Comparison of ENCODE assay signal across 8 cellular contexts in genomic region chr11:61829806-61830205, GRCh38. TPM values are rescaled to one million over a fixed set of nuclear protein-coding genes. Genes with fewer than 3 reads are reported as not detected.
A peak's percentile ranks its signal among the peaks of the same experiment; 100 is the strongest.
DNase-seq lines count a peak whose midpoint lies in the region; ATAC-seq and TF ChIP-seq lines count a peak whose summit lies in the region.

No MANE protein-coding gene starts in this region.

- H3K79me2 ChIP-seq in DOHH2 (ENCODE audit: control insufficient read depth, low read length): peaks cover 85% of the 10 kb centered on the region

- H3K27me3 ChIP-seq in DOHH2 (ENCODE audit: control insufficient read depth, low read length) (no peaks in the 10 kb centered on the region), Peyer's patch (no peaks in the 10 kb centered on the region), esophagus squamous epithelium (peaks cover 0 to 39% (median 3%) of the 10 kb centered on the region in 4 donors), ovary (no peaks in the 10 kb centered on the region)

- TF ChIP-seq POLR2A in Peyer's patch (IDR thresholded peaks at IDR 0.05) (no peak), esophagus squamous epithelium (IDR thresholded peaks at IDR 0.05) (no peak), ovary (IDR thresholded peaks at IDR 0.05) (no peak)

- no peak for TF ChIP-seq CTCF in DOHH2 (IDR thresholded peaks at IDR 0.05; ENCODE audit: low read depth, low read length, poor library complexity, severe bottlenecking)
- no peak for TF ChIP-seq CTCF in Peyer's patch (IDR thresholded peaks at IDR 0.05)
- TF ChIP-seq CTCF in esophagus squamous epithelium (IDR thresholded peaks at IDR 0.05): no peak
- TF ChIP-seq CTCF in ovary (IDR thresholded peaks at IDR 0.05): no peak

- ATAC-seq in HG03108 (IDR thresholded peaks at IDR 0.05; ENCODE audit: unreplicated experiment) (no peak), GM21576 (IDR thresholded peaks at IDR 0.05; ENCODE audit: unreplicated experiment) (no peak)

- no peaks in the 10 kb centered on the region for H3K9me2 ChIP-seq in DOHH2 (replicated peaks; ENCODE audit: control insufficient read depth, low read length)

- no peak for TF ChIP-seq EP300 in ovary (IDR thresholded peaks at IDR 0.05)

- 83 to 89% methylated on average over 3 to 4 of the region's 4 CpGs for WGBS in esophagus squamous epithelium, 2 donors
- WGBS in ovary, 3 donors: 76 to 83% (median 79%) methylated on average over 4 of the region's 4 CpGs

- H3K27ac ChIP-seq in DOHH2 (ENCODE audit: low read depth, low read length) (peak overlapping the region; percentile 95), Peyer's patch (peak overlapping the region in 3 of 4 donors; percentile 42 to 92 (median 55)), esophagus squamous epithelium (peak overlapping the region in 3 of 4 donors; percentile 39 to 85 (median 58)), ovary (peak overlapping the region; percentile 34 to 38)

- peaks cover 29% of the 10 kb centered on the region for H3F3A ChIP-seq in DOHH2 (ENCODE audit: control insufficient read depth, insufficient read depth)

- H3K36me3 ChIP-seq in DOHH2 (ENCODE audit: control insufficient read depth, low read length): peaks cover 65% of the 10 kb centered on the region
- H3K36me3 ChIP-seq in Peyer's patch: no peaks in the 10 kb centered on the region
- H3K36me3 ChIP-seq in esophagus squamous epithelium: no peaks in the 10 kb centered on the region
- no peaks in the 10 kb centered on the region for H3K36me3 ChIP-seq in ovary

- peaks cover 20% of the 10 kb centered on the region; the same call in 1 of the 2 replicates for H4K20me1 ChIP-seq in DOHH2 (ENCODE audit: control insufficient read depth, insufficient read depth, low read depth, low read length)

- intact Hi-C loops in esophagus squamous epithelium (cut with DNase I): no loop called here
- intact Hi-C loops in ovary (cut with DNase I): loop anchor here in 1 of 4 donors (2.0 kb wide), 1 partner anchor 61 kb away; the partner anchor contains the start of gene FADS3

- H3K4me3 ChIP-seq in DOHH2 (ENCODE audit: low read length) (peak overlapping the region; percentile 84), Peyer's patch (peak overlapping the region in 1 of 4 donors; percentile 59), esophagus squamous epithelium (no peak overlapping the region), ovary (no peak overlapping the region)

- H3K4me2 ChIP-seq in DOHH2 (ENCODE audit: low read length): peak overlapping the region; percentile 87

- H3K9me3 ChIP-seq in DOHH2 (ENCODE audit: control insufficient read depth, insufficient read depth, low read length): no peaks in the 10 kb centered on the region
- no peaks in the 10 kb centered on the region for H3K9me3 ChIP-seq in Peyer's patch
- no peaks in the 10 kb centered on the region for H3K9me3 ChIP-seq in esophagus squamous epithelium
- H3K9me3 ChIP-seq in ovary: no peaks in the 10 kb centered on the region

- no peak for DNase-seq in Peyer's patch
- no peak for DNase-seq in esophagus squamous epithelium (lab: John Stamatoyannopoulos, UW)
- no peak for DNase-seq in ovary
- DNase-seq in medulla oblongata (ENCODE audit: extremely low spot score): no peak
- no peak for DNase-seq in NOMO-1 (lab: John Stamatoyannopoulos, UW; ENCODE audit: unreplicated experiment in 2 of 2)

- H3K4me1 ChIP-seq in DOHH2 (ENCODE audit: control insufficient read depth, low read length): peaks cover 69% of the 10 kb centered on the region
- peaks cover 0 to 38% (median 11%) of the 10 kb centered on the region in 4 donors for H3K4me1 ChIP-seq in Peyer's patch
- peaks cover 17 to 62% (median 25%) of the 10 kb centered on the region in 3 donors for H3K4me1 ChIP-seq in esophagus squamous epithelium
- peaks cover 12% of the 10 kb centered on the region for H3K4me1 ChIP-seq in ovary (ENCODE audit: insufficient read depth)

RNA-seq across cellular contexts. Expression of gene FADS2, which starts 1.7 kb away (rescaled TPM):
- total RNA-seq in Peyer's patch (10 to 100 TPM in 2 of 4 donors, 1 to 10 TPM in 2; 1.6 to 30.7 (median 12.0) TPM), esophagus squamous epithelium (10 to 100 TPM in 1 of 4 donors, 1 to 10 TPM in 3; 2.2 to 13.7 (median 6.8) TPM), ovary (100 to 1,000 TPM in 1 of 7 donors, 10 to 100 TPM in 4, 1 to 10 TPM in 2; 6.3 to 298 (median 26.2) TPM)
- 10 to 100 TPM; 20.6 to 96.9 TPM for polyA plus RNA-seq in ovary

RNA-seq across cellular contexts. Expression of gene FADS1, which starts 13.0 kb away (rescaled TPM):
- total RNA-seq in Peyer's patch (1 to 10 TPM; 4.9 to 9.9 (median 6.7) TPM), esophagus squamous epithelium (1 to 10 TPM; 2.1 to 8.3 (median 7.1) TPM), ovary (100 to 1,000 TPM in 1 of 7 donors, 10 to 100 TPM in 6; 16.2 to 242 (median 53.7) TPM)
- polyA plus RNA-seq in ovary: 10 to 100 TPM; 20.1 to 45.3 TPM

RNA-seq across cellular contexts. Expression of gene FEN1, which starts 37.1 kb away (rescaled TPM):
- total RNA-seq in Peyer's patch: 10 to 100 TPM in 1 of 4 donors, 1 to 10 TPM in 3; 4.3 to 33.0 (median 8.8) TPM
- total RNA-seq in esophagus squamous epithelium: 10 to 100 TPM; 11.4 to 38.1 (median 23.5) TPM
- 1 to 10 TPM; 3.7 to 8.6 (median 5.2) TPM for total RNA-seq in ovary
- 1 to 10 TPM; 4.4 to 4.7 TPM for polyA plus RNA-seq in ovary

RNA-seq across cellular contexts. Expression of gene TMEM258, which starts 37.4 kb away (rescaled TPM):
- total RNA-seq in Peyer's patch (10 to 100 TPM in 3 of 4 donors, not detected in 1; 28.7 to 34.7 (median 34.5) TPM), esophagus squamous epithelium (10 to 100 TPM; 32.3 to 54.2 (median 37.9) TPM), ovary (100 to 1,000 TPM in 5 of 7 donors, 10 to 100 TPM in 2; 32.2 to 131 (median 117) TPM)
- 100 to 1,000 TPM; 170 to 192 TPM for polyA plus RNA-seq in ovary

Comparison
In these comparisons a context has a peak if more than half of its experiments do, and no peak if none do; other contexts are left out.
1. H3K27ac ChIP-seq: peak in every context shown above with its lines; median percentile 95 in DOHH2; 58 in esophagus squamous epithelium; 55 in Peyer's patch; 36 in ovary.